ENCODE assay signal across 1 cellular context in genomic region chr3:188309437-188310269, GRCh38.
TF ChIP-seq lines count a peak whose summit lies in the region.

No MANE protein-coding gene starts in this region.

TF ChIP-seq in HepG2, 621 proteins besides CTCF, POLR2A, EP300 and RAD21 (continued from another document):
- TF ChIP-seq THAP7 (CRISPR knock-in tag; IDR thresholded peaks at IDR 0.05) (no peak), NCOA1 (CRISPR knock-in tag; IDR thresholded peaks at IDR 0.05) (no peak), MTA1 (CRISPR knock-in tag; IDR thresholded peaks at IDR 0.05; ENCODE audit: borderline replicate concordance) (no peak), ZBTB8A (CRISPR knock-in tag; IDR thresholded peaks at IDR 0.05; ENCODE audit: borderline replicate concordance, low read depth) (no peak), ETS1 (CRISPR knock-in tag; IDR thresholded peaks at IDR 0.05) (no peak)
